ENCODE assay signal across 19 cellular contexts in genomic region chr19:48569814-48570213, GRCh38. TPM values are rescaled to one million over a fixed set of nuclear protein-coding genes. Genes with fewer than 3 reads are reported as not detected.
DNase-seq lines count a peak whose midpoint lies in the region; ATAC-seq, FAIRE-seq and TF ChIP-seq lines count a peak whose summit lies in the region.
"Had no signal": no experiment of that assay in that cellular context is flagged by ENCODE, and none has a peak within 500 bp of the region (broad histone marks: within the 10 kb centered on the region; RNA-seq: fewer than 3 reads in every experiment).

No MANE protein-coding gene starts in this region.

- no peak overlapping the region for H3K9ac ChIP-seq in HepG2 (ENCODE audit: insufficient read depth, low read depth, low read length)
- H3K9ac ChIP-seq: BLaER1 had no signal

- POLR2A ChIA-PET in HepG2 (lab: Yijun Ruan, JAX), result no interaction called here

- TF ChIP-seq EP300 in HepG2 (IDR thresholded peaks at IDR 0.05; ENCODE audit: low read depth in 2 of 2, low read length in 2 of 2) (no peak), HepG2 (CRISPR knock-in tag; IDR thresholded peaks at IDR 0.05; ENCODE audit: borderline replicate concordance) (no peak)

- H3K4me2 ChIP-seq in osteoblast (ENCODE audit: insufficient read depth, low read length), result no peak overlapping the region
- H3K4me2 ChIP-seq in HepG2 (ENCODE audit: low read depth, low read length), result no peak overlapping the region
- H3K4me2 ChIP-seq: BLaER1 had no signal

- H3K9me3 ChIP-seq in MG63, result no peaks in the 10 kb centered on the region
- H3K9me3 ChIP-seq in osteoblast (ENCODE audit: low read depth, low read length), result no peaks in the 10 kb centered on the region
- H3K9me3 ChIP-seq in HepG2 (ENCODE audit: low read length), result no peaks in the 10 kb centered on the region
- no peaks in the 10 kb centered on the region for H3K9me3 ChIP-seq in heart right ventricle
- H3K9me3 ChIP-seq: BLaER1 had no signal

- CTCF ChIA-PET in HepG2 (lab: Yijun Ruan, JAX; ENCODE audit: low intra/inter-chr PET ratio, low total read pairs), result no interaction called here

- H2AFZ ChIP-seq in osteoblast (ENCODE audit: low read length) (no peak overlapping the region), HepG2 (ENCODE audit: low read length) (no peak overlapping the region)

- no peak for TF ChIP-seq POLR2A in HepG2 (IDR thresholded peaks at IDR 0.05; ENCODE audit: insufficient read depth in 1 of 2, low read depth in 2 of 2, low read length in 2 of 2)

- ATAC-seq in HepG2 (no peak), heart right ventricle (no peak)
- ATAC-seq: Panc1, T-cell had no signal

- in situ Hi-C loops in astrocyte of the spinal cord (cut with HindIII; ENCODE audit: low sequenced_read_pairs), result no loop called here
- in situ Hi-C loops in HepG2 (cut with HindIII; ENCODE audit: extremely low pct_ligation_motif_present, low pct_unique_long_range_greater_than_20kb), result no loop called here

- H3K27me3 ChIP-seq in MG63 (no peaks in the 10 kb centered on the region), osteoblast (ENCODE audit: insufficient read depth, low read length) (no peaks in the 10 kb centered on the region), HepG2 (ENCODE audit: control insufficient read depth in 1 of 2, insufficient read depth in 2 of 2, low read length in 2 of 2) (no peaks in the 10 kb centered on the region), heart right ventricle (peaks cover 0 to 6% (median 0%) of the 10 kb centered on the region in 7 donors)
- H3K27me3 ChIP-seq: BLaER1 had no signal

- TF ChIP-seq RAD21 in HepG2 (CRISPR knock-in tag; IDR thresholded peaks at IDR 0.05), result no peak

- H3K79me2 ChIP-seq in osteoblast (ENCODE audit: insufficient read depth, low read length), result no peaks in the 10 kb centered on the region
- no peaks in the 10 kb centered on the region for H3K79me2 ChIP-seq in HepG2 (ENCODE audit: insufficient read depth, low read length)

- peak; percentile 52 for DNase-seq in ELF-1 (ENCODE audit: low read depth, low spot score)
- peak; percentile 71 for DNase-seq in MG63
- peak; percentile 38 for DNase-seq in astrocyte of the spinal cord (ENCODE audit: low read depth, low spot score)
- peak; percentile 19 for DNase-seq in osteoblast (ENCODE audit: insufficient read length, low spot score, missing footprints)
- no peak for DNase-seq in HepG2 (ENCODE audit: low spot score)
- DNase-seq in heart right ventricle, result no peak
- DNase-seq in nucleus accumbens (lab: John Stamatoyannopoulos, UW), result no peak
- no peak for DNase-seq in AML-193 (lab: John Stamatoyannopoulos, UW)
- DNase-seq: activated CD4-positive, alpha-beta T cell treated with anti-CD3 and anti-CD28 coated beads for 1 hour; activated T-cell treated with anti-CD3 and anti-CD28 coated beads, Interleukin-2, amount 50 U/mL, for 1 hour; GF-D8; NCI-H1092; stimulated activated CD4-positive, alpha-beta T cell treated with anti-CD3 and anti-CD28 coated beads, Interleukin-1b, Interleukin-23, amount 100 ng/mL, for 48 hours; T-cell had no signal

- H4K20me1 ChIP-seq in osteoblast (ENCODE audit: insufficient read depth, low read length) (no peaks in the 10 kb centered on the region), HepG2 (ENCODE audit: insufficient read depth, low read length) (no peaks in the 10 kb centered on the region)
- H4K20me1 ChIP-seq: BLaER1 had no signal

- H3K4me3 ChIP-seq in MG63 (no peak overlapping the region), astrocyte of the spinal cord (ENCODE audit: low read depth, low read length) (no peak overlapping the region), osteoblast (ENCODE audit: insufficient read depth, low read length) (no peak overlapping the region), HepG2 (replicated peaks in 1 of 3; ENCODE audit: insufficient read depth in 1 of 3, low read depth in 2 of 3, low read length in 3 of 3) (no peak overlapping the region), heart right ventricle (no peak overlapping the region)
- H3K4me3 ChIP-seq: BLaER1 had no signal

- no peaks in the 10 kb centered on the region for H3K36me3 ChIP-seq in MG63
- no peaks in the 10 kb centered on the region for H3K36me3 ChIP-seq in osteoblast (ENCODE audit: insufficient read depth, low read length)
- H3K36me3 ChIP-seq in HepG2 (replicated peaks in 1 of 2; ENCODE audit: control insufficient read depth in 1 of 2, insufficient read depth in 2 of 2, low read length in 2 of 2), result no peaks in the 10 kb centered on the region
- no peaks in the 10 kb centered on the region for H3K36me3 ChIP-seq in heart right ventricle
- H3K36me3 ChIP-seq: BLaER1 had no signal

- TF ChIP-seq CTCF in astrocyte of the spinal cord (IDR thresholded peaks at IDR 0.05; ENCODE audit: low read depth, low read length) (no peak), osteoblast (IDR thresholded peaks at IDR 0.05; ENCODE audit: extremely low read depth, low read depth, low read length) (no peak), HepG2 (CRISPR knock-in tag; IDR thresholded peaks at IDR 0.05) (no peak), heart right ventricle (IDR thresholded peaks at IDR 0.05) (no peak)

- intact Hi-C loops in HepG2 (cut with micrococcal nuclease; ENCODE audit: unreplicated experiment) (no loop called here), heart right ventricle (cut with DNase I) (no loop called here)

- no peak overlapping the region for H3K27ac ChIP-seq in osteoblast (ENCODE audit: low read depth, low read length)
- no peak overlapping the region for H3K27ac ChIP-seq in HepG2 (ENCODE audit: extremely low read length, insufficient read depth, low read length)
- H3K27ac ChIP-seq in heart right ventricle, result no peak overlapping the region
- H3K27ac ChIP-seq: BLaER1 had no signal

- H3K4me1 ChIP-seq in osteoblast (ENCODE audit: insufficient read depth, low read length) (peaks cover 14% of the 10 kb centered on the region), HepG2 (ENCODE audit: insufficient read depth, low read length) (peaks cover 81% of the 10 kb centered on the region), heart right ventricle (peaks cover 0 to 14% (median 8%) of the 10 kb centered on the region in 9 donors)

- 75% methylated on average over 11 of the region's 11 CpGs for WGBS in HepG2 (ENCODE audit: low lambda C conversion rate)
- 56 to 61% methylated on average over 11 of the region's 11 CpGs for WGBS in heart right ventricle, 2 donors

- FAIRE-seq in HepG2 (lab: Jason Lieb, UNC), result no peak

- no TSS peak for BruUV-seq in HepG2 (replicated peaks; lab: Mats Ljungman, UMichigan)

RNA-seq across cellular contexts. Expression of gene SULT2B1, which starts 17.8 kb away (rescaled TPM):
- total RNA-seq in MG63 (2014; rRNA removed; shearing (Covaris generic); ENCODE audit: low replicate concordance), result 0.49 TPM in 1 of 2 replicates, not detected in the other
- total RNA-seq in osteoblast (under 0.01 TPM in 1 of 2 replicates, not detected in the other), HepG2 (2016; rRNA removed; fragmentation: Illumina TruSeq; extraction: Trizol) (not detected in 2 replicates), heart right ventricle (under 1 TPM in 3 of 10 donors, not detected in 7; 0.42 to 0.70 (median 0.42) TPM)
- total RNA-seq in HepG2 (2016; cell fraction: cytosol; rRNA removed; fragmentation: Illumina TruSeq; extraction: Trizol; ENCODE audit: low read depth), result not detected in 2 replicates
- not detected in 2 replicates for total RNA-seq in HepG2 (2016; cell fraction: insoluble cytoplasmic fraction; rRNA removed; fragmentation: Illumina TruSeq; extraction: Trizol)
- total RNA-seq in HepG2 (2016; cell fraction: membrane; rRNA removed; fragmentation: Illumina TruSeq; extraction: Trizol), result not detected in 2 replicates
- total RNA-seq in HepG2 (2016; cell fraction: nucleus; rRNA removed; fragmentation: Illumina TruSeq; extraction: Trizol), result not detected in 2 replicates
- polyA plus RNA-seq in HepG2 (2011; rRNA removed) (0.07 and 0.13 TPM in 2 replicates), heart right ventricle (under 1 TPM; 0.13 to 0.44 TPM)
- polyA plus RNA-seq in HepG2 (2011; cell fraction: cytosol; rRNA removed), result not detected in 2 replicates
- polyA plus RNA-seq in HepG2 (2011; cell fraction: nucleus; rRNA removed), result not detected in 2 replicates
- polyA plus RNA-seq in HepG2 (2012), result 0.19 TPM in 1 of 2 replicates, not detected in the other
- polyA plus RNA-seq in HepG2 (2016; cell fraction: cytosol; fragmentation: Illumina TruSeq; extraction: Trizol; ENCODE audit: low read depth), result 0.14 TPM in 1 of 2 replicates, not detected in the other
- not detected in 2 replicates for polyA plus RNA-seq in HepG2 (2016; cell fraction: insoluble cytoplasmic fraction; fragmentation: Illumina TruSeq; extraction: Trizol; ENCODE audit: low read depth)
- not detected in 2 replicates for polyA plus RNA-seq in HepG2 (2016; cell fraction: membrane; fragmentation: Illumina TruSeq; extraction: Trizol; ENCODE audit: low read depth)
- not detected in 2 replicates for polyA plus RNA-seq in HepG2 (2016; cell fraction: nucleus; fragmentation: Illumina TruSeq; extraction: Trizol; ENCODE audit: insufficient read depth, low read depth)
- 0.30 and 0.56 TPM in 2 replicates for polyA minus RNA-seq in HepG2 (2011; rRNA and poly(A)+ RNA removed; ENCODE audit: low replicate concordance)
- not detected in 2 replicates for polyA minus RNA-seq in HepG2 (2011; cell fraction: cytosol; rRNA and poly(A)+ RNA removed)
- not detected in 2 replicates for polyA minus RNA-seq in HepG2 (2011; cell fraction: nucleus; rRNA and poly(A)+ RNA removed)
- total RNA-seq: pulmonary artery endothelial cell, T-cell, temporal lobe had no signal

RNA-seq across cellular contexts. Expression of gene SPACA4, which starts 36.7 kb away (rescaled TPM):
- total RNA-seq in MG63 (2014; rRNA removed; shearing (Covaris generic); ENCODE audit: low replicate concordance), result not detected in 2 replicates
- total RNA-seq in osteoblast (not detected in 2 replicates), HepG2 (2016; rRNA removed; fragmentation: Illumina TruSeq; extraction: Trizol) (not detected in 2 replicates), heart right ventricle (not detected)
- total RNA-seq in HepG2 (2016; cell fraction: cytosol; rRNA removed; fragmentation: Illumina TruSeq; extraction: Trizol; ENCODE audit: low read depth), result not detected in 2 replicates
- total RNA-seq in HepG2 (2016; cell fraction: insoluble cytoplasmic fraction; rRNA removed; fragmentation: Illumina TruSeq; extraction: Trizol), result not detected in 2 replicates
- total RNA-seq in HepG2 (2016; cell fraction: membrane; rRNA removed; fragmentation: Illumina TruSeq; extraction: Trizol), result not detected in 2 replicates
- not detected in 2 replicates for total RNA-seq in HepG2 (2016; cell fraction: nucleus; rRNA removed; fragmentation: Illumina TruSeq; extraction: Trizol)
- polyA plus RNA-seq in HepG2 (2011; rRNA removed) (not detected in 2 replicates), heart right ventricle (not detected)
- not detected in 2 replicates for polyA plus RNA-seq in HepG2 (2011; cell fraction: cytosol; rRNA removed)
- polyA plus RNA-seq in HepG2 (2011; cell fraction: nucleus; rRNA removed), result not detected in 2 replicates
- not detected in 2 replicates for polyA plus RNA-seq in HepG2 (2012)
- not detected in 2 replicates for polyA plus RNA-seq in HepG2 (2016; cell fraction: cytosol; fragmentation: Illumina TruSeq; extraction: Trizol; ENCODE audit: low read depth)
- not detected in 2 replicates for polyA plus RNA-seq in HepG2 (2016; cell fraction: insoluble cytoplasmic fraction; fragmentation: Illumina TruSeq; extraction: Trizol; ENCODE audit: low read depth)
- polyA plus RNA-seq in HepG2 (2016; cell fraction: membrane; fragmentation: Illumina TruSeq; extraction: Trizol; ENCODE audit: low read depth), result not detected in 2 replicates
- polyA plus RNA-seq in HepG2 (2016; cell fraction: nucleus; fragmentation: Illumina TruSeq; extraction: Trizol; ENCODE audit: insufficient read depth, low read depth), result not detected in 2 replicates
- not detected in 2 replicates for polyA minus RNA-seq in HepG2 (2011; rRNA and poly(A)+ RNA removed; ENCODE audit: low replicate concordance)
- polyA minus RNA-seq in HepG2 (2011; cell fraction: cytosol; rRNA and poly(A)+ RNA removed), result not detected in 2 replicates
- not detected in 2 replicates for polyA minus RNA-seq in HepG2 (2011; cell fraction: nucleus; rRNA and poly(A)+ RNA removed)
- total RNA-seq: NCI-H460, pulmonary artery endothelial cell, T-cell, temporal lobe had no signal

RNA-seq across cellular contexts. Expression of gene FAM83E, which starts 45.1 kb away (rescaled TPM):
- not detected in 2 replicates for total RNA-seq in MG63 (2014; rRNA removed; shearing (Covaris generic); ENCODE audit: low replicate concordance)
- total RNA-seq in osteoblast (0.29 TPM in 1 of 2 replicates, not detected in the other), HepG2 (2016; rRNA removed; fragmentation: Illumina TruSeq; extraction: Trizol) (0.60 TPM in 1 of 2 replicates, not detected in the other), heart right ventricle (not detected)
- not detected in 2 replicates for total RNA-seq in HepG2 (2016; cell fraction: cytosol; rRNA removed; fragmentation: Illumina TruSeq; extraction: Trizol; ENCODE audit: low read depth)
- 0.30 TPM in 1 of 2 replicates, not detected in the other for total RNA-seq in HepG2 (2016; cell fraction: insoluble cytoplasmic fraction; rRNA removed; fragmentation: Illumina TruSeq; extraction: Trizol)
- total RNA-seq in HepG2 (2016; cell fraction: membrane; rRNA removed; fragmentation: Illumina TruSeq; extraction: Trizol), result not detected in 2 replicates
- total RNA-seq in HepG2 (2016; cell fraction: nucleus; rRNA removed; fragmentation: Illumina TruSeq; extraction: Trizol), result 1.6 and 1.9 TPM in 2 replicates
- polyA plus RNA-seq in HepG2 (2011; rRNA removed) (0.13 and 0.18 TPM in 2 replicates), heart right ventricle (under 1 TPM in 1 of 2 donors, not detected in 1; 0.01 TPM)
- polyA plus RNA-seq in HepG2 (2011; cell fraction: cytosol; rRNA removed), result not detected in 2 replicates
- polyA plus RNA-seq in HepG2 (2011; cell fraction: nucleus; rRNA removed), result 1.7 and 1.8 TPM in 2 replicates
- 0.15 and 0.28 TPM in 2 replicates for polyA plus RNA-seq in HepG2 (2012)
- not detected in 2 replicates for polyA plus RNA-seq in HepG2 (2016; cell fraction: cytosol; fragmentation: Illumina TruSeq; extraction: Trizol; ENCODE audit: low read depth)
- not detected in 2 replicates for polyA plus RNA-seq in HepG2 (2016; cell fraction: insoluble cytoplasmic fraction; fragmentation: Illumina TruSeq; extraction: Trizol; ENCODE audit: low read depth)
- not detected in 2 replicates for polyA plus RNA-seq in HepG2 (2016; cell fraction: membrane; fragmentation: Illumina TruSeq; extraction: Trizol; ENCODE audit: low read depth)
- 1.1 and 1.2 TPM in 2 replicates for polyA plus RNA-seq in HepG2 (2016; cell fraction: nucleus; fragmentation: Illumina TruSeq; extraction: Trizol; ENCODE audit: insufficient read depth, low read depth)
- polyA minus RNA-seq in HepG2 (2011; rRNA and poly(A)+ RNA removed; ENCODE audit: low replicate concordance), result 0.28 and 0.52 TPM in 2 replicates
- not detected in 2 replicates for polyA minus RNA-seq in HepG2 (2011; cell fraction: cytosol; rRNA and poly(A)+ RNA removed)
- 3.6 and 6.2 TPM in 2 replicates for polyA minus RNA-seq in HepG2 (2011; cell fraction: nucleus; rRNA and poly(A)+ RNA removed)
- total RNA-seq: temporal lobe had no signal

RNA-seq across cellular contexts. Expression of gene RPL18, which starts 49.2 kb away (rescaled TPM):
- total RNA-seq in MG63 (2014; rRNA removed; shearing (Covaris generic); ENCODE audit: low replicate concordance), result 3,057 and 3,727 TPM in 2 replicates
- total RNA-seq in osteoblast (1,357 and 1,526 TPM in 2 replicates), HepG2 (2016; rRNA removed; fragmentation: Illumina TruSeq; extraction: Trizol) (1,485 and 1,498 TPM in 2 replicates), heart right ventricle (100 to 1,000 TPM; 493 to 753 (median 543) TPM)
- total RNA-seq in HepG2 (2016; cell fraction: cytosol; rRNA removed; fragmentation: Illumina TruSeq; extraction: Trizol; ENCODE audit: low read depth), result 2,025 and 2,222 TPM in 2 replicates
- total RNA-seq in HepG2 (2016; cell fraction: insoluble cytoplasmic fraction; rRNA removed; fragmentation: Illumina TruSeq; extraction: Trizol), result 1,518 and 1,544 TPM in 2 replicates
- total RNA-seq in HepG2 (2016; cell fraction: membrane; rRNA removed; fragmentation: Illumina TruSeq; extraction: Trizol), result 3,207 and 3,209 TPM in 2 replicates
- total RNA-seq in HepG2 (2016; cell fraction: nucleus; rRNA removed; fragmentation: Illumina TruSeq; extraction: Trizol), result 626 and 716 TPM in 2 replicates
- polyA plus RNA-seq in HepG2 (2011; rRNA removed) (1,639 and 1,894 TPM in 2 replicates), heart right ventricle (1,000 to 10,000 TPM; 1,418 to 2,257 TPM)
- 2,410 and 2,836 TPM in 2 replicates for polyA plus RNA-seq in HepG2 (2011; cell fraction: cytosol; rRNA removed)
- 774 and 847 TPM in 2 replicates for polyA plus RNA-seq in HepG2 (2011; cell fraction: nucleus; rRNA removed)
- polyA plus RNA-seq in HepG2 (2012), result 1,965 and 2,530 TPM in 2 replicates
- polyA plus RNA-seq in HepG2 (2016; cell fraction: cytosol; fragmentation: Illumina TruSeq; extraction: Trizol; ENCODE audit: low read depth), result 2,734 and 3,086 TPM in 2 replicates
- polyA plus RNA-seq in HepG2 (2016; cell fraction: insoluble cytoplasmic fraction; fragmentation: Illumina TruSeq; extraction: Trizol; ENCODE audit: low read depth), result 1,714 and 1,747 TPM in 2 replicates
- polyA plus RNA-seq in HepG2 (2016; cell fraction: membrane; fragmentation: Illumina TruSeq; extraction: Trizol; ENCODE audit: low read depth), result 3,734 and 3,811 TPM in 2 replicates
- 1,314 and 1,387 TPM in 2 replicates for polyA plus RNA-seq in HepG2 (2016; cell fraction: nucleus; fragmentation: Illumina TruSeq; extraction: Trizol; ENCODE audit: insufficient read depth, low read depth)
- polyA minus RNA-seq in HepG2 (2011; rRNA and poly(A)+ RNA removed; ENCODE audit: low replicate concordance), result 713 and 1,028 TPM in 2 replicates
- 556 and 566 TPM in 2 replicates for polyA minus RNA-seq in HepG2 (2011; cell fraction: cytosol; rRNA and poly(A)+ RNA removed)
- 180 and 193 TPM in 2 replicates for polyA minus RNA-seq in HepG2 (2011; cell fraction: nucleus; rRNA and poly(A)+ RNA removed)

RNA-seq across cellular contexts. Expression of gene SPHK2, which starts 49.5 kb away (rescaled TPM):
- total RNA-seq in MG63 (2014; rRNA removed; shearing (Covaris generic); ENCODE audit: low replicate concordance), result 6.7 and 8.6 TPM in 2 replicates
- 13.0 and 13.3 TPM in 2 replicates for total RNA-seq in osteoblast
- total RNA-seq in HepG2 (2016; rRNA removed; fragmentation: Illumina TruSeq; extraction: Trizol), result 11.1 and 14.4 TPM in 2 replicates
- total RNA-seq in HepG2 (2016; cell fraction: cytosol; rRNA removed; fragmentation: Illumina TruSeq; extraction: Trizol; ENCODE audit: low read depth), result 5.0 and 6.0 TPM in 2 replicates
- total RNA-seq in HepG2 (2016; cell fraction: insoluble cytoplasmic fraction; rRNA removed; fragmentation: Illumina TruSeq; extraction: Trizol), result 8.9 and 15.9 TPM in 2 replicates
- total RNA-seq in HepG2 (2016; cell fraction: membrane; rRNA removed; fragmentation: Illumina TruSeq; extraction: Trizol), result 10.7 and 12.1 TPM in 2 replicates
- 10.2 and 11.3 TPM in 2 replicates for total RNA-seq in HepG2 (2016; cell fraction: nucleus; rRNA removed; fragmentation: Illumina TruSeq; extraction: Trizol)
- 2.9 and 4.5 TPM in 2 replicates for polyA plus RNA-seq in HepG2 (2011; rRNA removed)
- 2.2 and 3.8 TPM in 2 replicates for polyA plus RNA-seq in HepG2 (2011; cell fraction: cytosol; rRNA removed)
- 17.1 and 20.8 TPM in 2 replicates for polyA plus RNA-seq in HepG2 (2011; cell fraction: nucleus; rRNA removed)
- 2.8 and 3.1 TPM in 2 replicates for polyA plus RNA-seq in HepG2 (2012)
- 3.0 and 3.7 TPM in 2 replicates for polyA plus RNA-seq in HepG2 (2016; cell fraction: cytosol; fragmentation: Illumina TruSeq; extraction: Trizol; ENCODE audit: low read depth)
- 10.5 and 14.1 TPM in 2 replicates for polyA plus RNA-seq in HepG2 (2016; cell fraction: insoluble cytoplasmic fraction; fragmentation: Illumina TruSeq; extraction: Trizol; ENCODE audit: low read depth)
- polyA plus RNA-seq in HepG2 (2016; cell fraction: membrane; fragmentation: Illumina TruSeq; extraction: Trizol; ENCODE audit: low read depth), result 7.7 and 9.4 TPM in 2 replicates
- polyA plus RNA-seq in HepG2 (2016; cell fraction: nucleus; fragmentation: Illumina TruSeq; extraction: Trizol; ENCODE audit: insufficient read depth, low read depth), result 24.3 and 24.6 TPM in 2 replicates
- 11.6 and 13.3 TPM in 2 replicates for polyA minus RNA-seq in HepG2 (2011; rRNA and poly(A)+ RNA removed; ENCODE audit: low replicate concordance)
- polyA minus RNA-seq in HepG2 (2011; cell fraction: cytosol; rRNA and poly(A)+ RNA removed), result 3.5 and 3.8 TPM in 2 replicates
- 9.0 and 10.2 TPM in 2 replicates for polyA minus RNA-seq in HepG2 (2011; cell fraction: nucleus; rRNA and poly(A)+ RNA removed)
- 10 to 100 TPM in 2 of 10 donors, 1 to 10 TPM in 8; 5.7 to 13.0 (median 7.7) TPM for total RNA-seq in heart right ventricle
- 10 to 100 TPM in 1 of 2 donors, 1 to 10 TPM in 1; 8.7 to 15.9 TPM for polyA plus RNA-seq in heart right ventricle

Comparison
In these comparisons a context has a peak if more than half of its experiments do, and no peak if none do; other contexts are left out.
1. DNase-seq: peak in ELF-1 (single experiment), MG63 (single experiment), astrocyte of the spinal cord (single experiment) and osteoblast (single experiment); none in HepG2 (single experiment), heart right ventricle (0 of 2), nucleus accumbens (0 of 56) and AML-193 (0 of 2).